Comparison of ENCODE assay signal across 1 cellular context in genomic region chr22:39528681-39529486, GRCh38.
A peak's percentile ranks its signal among the peaks of the same experiment; 100 is the strongest.
TF ChIP-seq lines count a peak whose summit lies in the region.

No MANE protein-coding gene starts in this region.

TF ChIP-seq in HepG2, 621 proteins besides CTCF, POLR2A, EP300 and RAD21 (continues in another document):
- TF ChIP-seq ZNF550 (CRISPR knock-in tag; IDR thresholded peaks at IDR 0.05; ENCODE audit: borderline replicate concordance) (no peak; the same call in 1 of the 2 replicates), ARID2 (CRISPR knock-in tag; IDR thresholded peaks at IDR 0.05; ENCODE audit: borderline replicate concordance) (no peak), NFIC (IDR thresholded peaks at IDR 0.05; ENCODE audit: low read length) (no peak), NCOR1 (IDR thresholded peaks at IDR 0.05; ENCODE audit: borderline replicate concordance, low read length) (no peak), ZNF772 (CRISPR knock-in tag; IDR thresholded peaks at IDR 0.05) (no peak), ZNF703 (CRISPR knock-in tag; IDR thresholded peaks at IDR 0.05; ENCODE audit: borderline replicate concordance) (no peak), THAP7 (CRISPR knock-in tag; IDR thresholded peaks at IDR 0.05) (peak; percentile 67), MAFG (CRISPR knock-in tag; IDR thresholded peaks at IDR 0.05) (no peak), NR2C2 (CRISPR knock-in tag; IDR thresholded peaks at IDR 0.05; ENCODE audit: borderline replicate concordance) (peak; percentile 56; the same call in 1 of the 2 replicates), ZNF282 (IDR thresholded peaks at IDR 0.05; ENCODE audit: partially characterized antibody) (no peak), PRMT3 (CRISPR knock-in tag; IDR thresholded peaks at IDR 0.05; ENCODE audit: borderline replicate concordance, low read depth) (0 out of 2 replicates have a peak, but pooled peaks have one; percentile 65), USF2 (IDR thresholded peaks at IDR 0.05; ENCODE audit: low read depth, low read length) (no peak), USF2 (CRISPR knock-in tag; IDR thresholded peaks at IDR 0.05; ENCODE audit: borderline replicate concordance) (no peak), TP53 (CRISPR knock-in tag; conservative IDR thresholded peaks at IDR 0.05) (peak; percentile 66; the same call in 1 of the 2 replicates), ZNF382 (CRISPR knock-in tag; IDR thresholded peaks at IDR 0.05; ENCODE audit: borderline replicate concordance) (no peak), ZBTB4 (CRISPR knock-in tag; IDR thresholded peaks at IDR 0.05; ENCODE audit: borderline replicate concordance) (peak; percentile 44; the same call in 1 of the 2 replicates), CHD2 (IDR thresholded peaks at IDR 0.05; ENCODE audit: low read depth, low read length) (no peak), ZNF460 (CRISPR knock-in tag; IDR thresholded peaks at IDR 0.05; ENCODE audit: borderline replicate concordance) (no peak; the same call in 1 of the 2 replicates), IRX3 (CRISPR knock-in tag; IDR thresholded peaks at IDR 0.05; ENCODE audit: borderline replicate concordance, low read depth) (no peak), ZNF674 (CRISPR knock-in tag; IDR thresholded peaks at IDR 0.05; ENCODE audit: low read depth) (no peak), CEBPZ (IDR thresholded peaks at IDR 0.05; ENCODE audit: low read length) (no peak), CEBPB (IDR thresholded peaks at IDR 0.05; ENCODE audit: borderline replicate concordance, low read depth, low read length) (no peak), ETS1 (CRISPR knock-in tag; IDR thresholded peaks at IDR 0.05) (no peak), TRAFD1 (CRISPR knock-in tag; IDR thresholded peaks at IDR 0.05; ENCODE audit: borderline replicate concordance) (0 out of 2 replicates have a peak, but pooled peaks have one; percentile 55), IRF1 (CRISPR knock-in tag; IDR thresholded peaks at IDR 0.05; ENCODE audit: low read depth) (no peak), ZNF329 (CRISPR knock-in tag; IDR thresholded peaks at IDR 0.05; ENCODE audit: low read depth) (peak; percentile 42; the same call in 1 of the 2 replicates), ZNF496 (CRISPR knock-in tag; IDR thresholded peaks at IDR 0.05; ENCODE audit: insufficient replicate concordance) (no peak), HCFC1 (IDR thresholded peaks at IDR 0.05; ENCODE audit: low read depth, low read length) (peak; percentile 40; the same call in 1 of the 2 replicates), THAP9 (CRISPR knock-in tag; IDR thresholded peaks at IDR 0.05; ENCODE audit: borderline replicate concordance) (peak; percentile 51; the same call in 1 of the 2 replicates), HOXA7 (CRISPR knock-in tag; IDR thresholded peaks at IDR 0.05) (no peak), ATF3 (CRISPR knock-in tag; IDR thresholded peaks at IDR 0.05) (peak; percentile 59), TRIM24 (CRISPR knock-in tag; IDR thresholded peaks at IDR 0.05) (no peak), ARID4A (CRISPR knock-in tag; IDR thresholded peaks at IDR 0.05; ENCODE audit: borderline replicate concordance) (peak; percentile 79; the same call in 1 of the 2 replicates), POLR2AphosphoS5 (IDR thresholded peaks at IDR 0.05; ENCODE audit: low read depth, low read length) (no peak), ZNF256 (CRISPR knock-in tag; conservative IDR thresholded peaks at IDR 0.05) (0 out of 2 replicates have a peak, but pooled peaks have one; percentile 29), ZNF138 (CRISPR knock-in tag; IDR thresholded peaks at IDR 0.05; ENCODE audit: low read depth) (no peak)
